Comparison of ENCODE assay signal across 32 cellular contexts in genomic region chr6:36673882-36674281, GRCh38. TPM values are rescaled to one million over a fixed set of nuclear protein-coding genes. Genes with fewer than 3 reads are reported as not detected.
"Had no signal": no experiment of that assay in that cellular context is flagged by ENCODE, and none has a peak within 500 bp of the region (broad histone marks: within the 10 kb centered on the region; RNA-seq: fewer than 3 reads in every experiment).

No MANE protein-coding gene starts in this region.

- H3K27me3 Mint-ChIP-seq: activated CD8-positive, alpha-beta memory T cell treated with anti-CD3 and anti-CD28 coated beads, Interleukin-2, amount 10 ng/mL, durations not matched to agents 7 days and 5 days; central memory CD8-positive, alpha-beta T cell; effector memory CD8-positive, alpha-beta T cell; stimulated activated memory B cell treated with anti-CD40 and anti-IgM and Interleukin-4, amounts not matched to agents 10 μg/mL and 1 μg/mL and 100 μg/mL, for 72 hours had no signal

- DNase-seq: activated CD4-positive, alpha-beta T cell treated with anti-CD3 and anti-CD28 coated beads for 36 hours; activated CD4-positive, CD25-positive, alpha-beta regulatory T cell; activated CD8-positive, alpha-beta memory T cell treated with anti-CD3 and anti-CD28 coated beads, Interleukin-2, amount 10 ng/mL, durations not matched to agents 7 days and 5 days; activated CD8-positive, alpha-beta T cell treated with anti-CD3 and anti-CD28 coated beads, Interleukin-2, amount 10 ng/mL, durations not matched to agents 7 days and 5 days; activated naive CD4-positive, alpha-beta T cell treated with Interleukin-2 at 50 U/mL for 16 hours; activated naive CD8-positive, alpha-beta T cell treated with anti-CD3 and anti-CD28 coated beads, Interleukin-2, amount 10 ng/mL, durations not matched to agents 7 days and 5 days; activated T-cell treated with anti-CD3 and anti-CD28 coated beads, Interleukin-2, amount 50 U/mL, for 48 hours; amniotic stem cell; colonic mucosa; effector memory CD8-positive, alpha-beta T cell; erythroblast; gastrocnemius medialis; islet precursor cell; left ventricle myocardium superior; mucosa of descending colon; pancreas; retina; stimulated activated CD4-positive, alpha-beta T cell treated with anti-CD3 and anti-CD28 coated beads, Interleukin-1b, Interleukin-23, amount 100 ng/mL, for 48 hours; stimulated activated CD4-positive, alpha-beta T cell treated with anti-CD3 and anti-CD28 coated beads, Interleukin-4, amount 100 ng/mL, for 4 hours; stimulated activated CD8-positive, alpha-beta memory T cell treated with anti-CD3 and anti-CD28 coated beads, Interleukin-4, amount 100 ng/mL, for 48 hours; stomach; SW 1271; T-helper 2 cell; thyroid gland had no signal

- ATAC-seq: activated CD4-positive, alpha-beta T cell treated with anti-CD3 and anti-CD28 coated beads for 36 hours; activated CD8-positive, alpha-beta memory T cell treated with anti-CD3 and anti-CD28 coated beads, Interleukin-2, amount 10 ng/mL, durations not matched to agents 7 days and 5 days; activated CD8-positive, alpha-beta T cell treated with anti-CD3 and anti-CD28 coated beads, Interleukin-2, amount 10 ng/mL, durations not matched to agents 7 days and 5 days; effector memory CD8-positive, alpha-beta T cell; gastrocnemius medialis; left ventricle myocardium superior; mucosa of descending colon; pancreas; stimulated activated memory B cell treated with anti-CD40 and anti-IgM and Interleukin-4, amounts not matched to agents 10 μg/mL and 1 μg/mL and 100 μg/mL, for 72 hours had no signal

- H3K4me3 Mint-ChIP-seq: activated CD4-positive, alpha-beta T cell treated with anti-CD3 and anti-CD28 coated beads for 36 hours; activated CD8-positive, alpha-beta memory T cell treated with anti-CD3 and anti-CD28 coated beads, Interleukin-2, amount 10 ng/mL, durations not matched to agents 7 days and 5 days; activated CD8-positive, alpha-beta T cell treated with anti-CD3 and anti-CD28 coated beads, Interleukin-2, amount 10 ng/mL, durations not matched to agents 7 days and 5 days; activated naive CD8-positive, alpha-beta T cell treated with anti-CD3 and anti-CD28 coated beads, Interleukin-2, amount 10 ng/mL, durations not matched to agents 7 days and 5 days; central memory CD8-positive, alpha-beta T cell; effector memory CD8-positive, alpha-beta T cell; stimulated activated memory B cell treated with anti-CD40 and anti-IgM and Interleukin-4, amounts not matched to agents 10 μg/mL and 1 μg/mL and 100 μg/mL, for 72 hours had no signal

- H3K27ac Mint-ChIP-seq: activated CD4-positive, alpha-beta T cell treated with anti-CD3 and anti-CD28 coated beads for 36 hours; activated CD8-positive, alpha-beta memory T cell treated with anti-CD3 and anti-CD28 coated beads, Interleukin-2, amount 10 ng/mL, durations not matched to agents 7 days and 5 days; activated CD8-positive, alpha-beta T cell treated with anti-CD3 and anti-CD28 coated beads, Interleukin-2, amount 10 ng/mL, durations not matched to agents 7 days and 5 days; activated naive CD8-positive, alpha-beta T cell treated with anti-CD3 and anti-CD28 coated beads, Interleukin-2, amount 10 ng/mL, durations not matched to agents 7 days and 5 days; activated T-helper 2 cell treated with anti-CD3 and anti-CD28 coated beads, Interferon-gamma antibody, Interleukin-2, Interleukin-4, amounts not matched to agents 10 μg/mL and 5 μg/mL and 100 μg/mL, durations not matched to agents 14 hours and 24 hours and 36 hours; stimulated activated memory B cell treated with anti-CD40 and anti-IgM and Interleukin-4, amounts not matched to agents 10 μg/mL and 1 μg/mL and 100 μg/mL, for 72 hours had no signal

- H3K9me3 Mint-ChIP-seq: activated T-helper 2 cell treated with anti-CD3 and anti-CD28 coated beads, Interferon-gamma antibody, Interleukin-2, Interleukin-4, amounts not matched to agents 10 μg/mL and 5 μg/mL and 100 μg/mL, durations not matched to agents 14 hours and 24 hours and 36 hours; central memory CD8-positive, alpha-beta T cell; effector memory CD8-positive, alpha-beta T cell; stimulated activated memory B cell treated with anti-CD40 and anti-IgM and Interleukin-4, amounts not matched to agents 10 μg/mL and 1 μg/mL and 100 μg/mL, for 72 hours had no signal

- H3K36me3 Mint-ChIP-seq: activated naive CD8-positive, alpha-beta T cell treated with anti-CD3 and anti-CD28 coated beads, Interleukin-2, amount 10 ng/mL, durations not matched to agents 7 days and 5 days had no signal

RNA-seq across cellular contexts. Expression of gene RAB44, which starts 23.7 kb away (rescaled TPM):
- total RNA-seq: activated CD8-positive, alpha-beta memory T cell treated with anti-CD3 and anti-CD28 coated beads, Interleukin-2, amount 10 ng/mL, durations not matched to agents 7 days and 5 days; activated CD8-positive, alpha-beta T cell treated with anti-CD3 and anti-CD28 coated beads, Interleukin-2, amount 10 ng/mL, durations not matched to agents 7 days and 5 days; activated naive CD8-positive, alpha-beta T cell treated with anti-CD3 and anti-CD28 coated beads, Interleukin-2, amount 10 ng/mL, durations not matched to agents 7 days and 5 days; activated T-helper 2 cell treated with anti-CD3 and anti-CD28 coated beads, Interferon-gamma antibody, Interleukin-2, Interleukin-4, amounts not matched to agents 10 μg/mL and 5 μg/mL and 100 μg/mL, durations not matched to agents 14 hours and 24 hours and 36 hours; hepatocyte; lung microvascular endothelial cell; myocyte; smooth muscle cell had no signal
- polyA plus RNA-seq: hepatocyte, neural cell had no signal
